In genomic region chr3:165459111-165459510, GRCh38 we compare ENCODE assay signal across 29 cellular contexts.
"Had no signal": no experiment of that assay in that cellular context is flagged by ENCODE, and none has a peak within 500 bp of the region (broad histone marks: within the 10 kb centered on the region; RNA-seq: fewer than 3 reads in every experiment).

No MANE protein-coding gene starts in this region.

- H3K36me3 Mint-ChIP-seq: activated CD8-positive, alpha-beta memory T cell treated with anti-CD3 and anti-CD28 coated beads, Interleukin-2, amount 10 ng/mL, durations not matched to agents 7 days and 5 days; activated naive CD4-positive, alpha-beta T cell treated with anti-CD3 and anti-CD28 coated beads, Interleukin-2, amount 50 U/mL, for 72 hours had no signal

- H3K4me3 ChIP-seq: ascending aorta, body of pancreas, cardiac muscle cell, SJSA1 had no signal

- H3K27ac ChIP-seq: ascending aorta, body of pancreas, cardiac muscle cell, KMS-11, RWPE1, SJSA1 had no signal

- H3K27ac Mint-ChIP-seq: activated B cell treated with CpG ODN at 0.5 μM for 24 hours; activated CD4-positive, alpha-beta T cell treated with anti-CD3 and anti-CD28 coated beads, Interleukin-2, amount 10 ng/mL, durations not matched to agents 24 days and 14 days; activated CD8-positive, alpha-beta memory T cell treated with anti-CD3 and anti-CD28 coated beads, Interleukin-2, amount 10 ng/mL, durations not matched to agents 7 days and 5 days; activated naive CD4-positive, alpha-beta T cell treated with anti-CD3 and anti-CD28 coated beads, Interleukin-2, amount 50 U/mL, for 72 hours; activated naive CD8-positive, alpha-beta T cell treated with anti-CD3 and anti-CD28 coated beads, Interleukin-2, amount 50 U/mL, for 24 hours; T-helper 2 cell treated with Interferon-gamma antibody and Interleukin-4, amounts not matched to agents 5 μg/mL and 100 μg/mL, for 36 hours had no signal

- H3K4me1 Mint-ChIP-seq: activated B cell treated with CpG ODN at 0.5 μM for 24 hours; activated CD4-positive, alpha-beta T cell treated with anti-CD3 and anti-CD28 coated beads, Interleukin-2, amount 10 ng/mL, durations not matched to agents 24 days and 14 days; activated CD8-positive, alpha-beta memory T cell treated with anti-CD3 and anti-CD28 coated beads, Interleukin-2, amount 10 ng/mL, durations not matched to agents 7 days and 5 days; activated naive CD8-positive, alpha-beta T cell treated with anti-CD3 and anti-CD28 coated beads, Interleukin-2, amount 50 U/mL, for 24 hours had no signal

- H3K9me3 Mint-ChIP-seq: activated CD4-positive, alpha-beta T cell treated with anti-CD3 and anti-CD28 coated beads, Interleukin-2, amount 10 ng/mL, durations not matched to agents 24 days and 14 days had no signal

- DNase-seq: activated B cell treated with CpG ODN at 0.5 μM for 24 hours; activated CD4-positive, alpha-beta T cell treated with anti-CD3 and anti-CD28 coated beads for 1 hour; activated CD4-positive, alpha-beta T cell treated with anti-CD3 and anti-CD28 coated beads, Interleukin-2, amount 10 ng/mL, durations not matched to agents 24 days and 14 days; activated CD4-positive, alpha-beta T cell treated with anti-CD3 and anti-CD28 coated beads, Interleukin-2, amount 50 U/mL, for 48 hours; activated CD8-positive, alpha-beta memory T cell treated with anti-CD3 and anti-CD28 coated beads, Interleukin-2, amount 10 ng/mL, durations not matched to agents 7 days and 5 days; activated effector memory CD4-positive, alpha-beta T cell treated with anti-CD3 and anti-CD28 coated beads, Interleukin-2, amount 50 U/mL, for 16 hours; activated naive CD4-positive, alpha-beta T cell treated with Interleukin-2 at 50 U/mL for 16 hours; activated naive CD8-positive, alpha-beta T cell treated with anti-CD3 and anti-CD28 coated beads, Interleukin-2, amount 50 U/mL, for 24 hours; activated T-cell treated with anti-CD3 and anti-CD28 coated beads, Interleukin-2, amount 50 U/mL, for 4 hours; amniotic stem cell; body of pancreas; MV-4-11; NCI-H1092 treated with DMSO at 0.1 percent for 48 hours; NCI-H1417 treated with DMSO at 0.1 percent for 48 hours; NCI-H1694; NCI-H2029; NCI-H2107; NCI-H2171 treated with DMSO at 0.1 percent for 48 hours; NCI-H226; NCI-H526; SHP77; SW 1271 had no signal

- H3K27me3 Mint-ChIP-seq: activated B cell treated with CpG ODN at 0.5 μM for 24 hours; activated CD4-positive, alpha-beta T cell treated with anti-CD3 and anti-CD28 coated beads, Interleukin-2, amount 10 ng/mL, durations not matched to agents 24 days and 14 days; activated CD8-positive, alpha-beta memory T cell treated with anti-CD3 and anti-CD28 coated beads, Interleukin-2, amount 10 ng/mL, durations not matched to agents 7 days and 5 days; activated naive CD8-positive, alpha-beta T cell treated with anti-CD3 and anti-CD28 coated beads, Interleukin-2, amount 50 U/mL, for 24 hours had no signal

- H3K27me3 ChIP-seq: ascending aorta, body of pancreas, cardiac muscle cell, SJSA1 had no signal

- H3K4me3 Mint-ChIP-seq: activated B cell treated with CpG ODN at 0.5 μM for 24 hours; activated CD4-positive, alpha-beta T cell treated with anti-CD3 and anti-CD28 coated beads, Interleukin-2, amount 10 ng/mL, durations not matched to agents 24 days and 14 days; activated CD8-positive, alpha-beta memory T cell treated with anti-CD3 and anti-CD28 coated beads, Interleukin-2, amount 10 ng/mL, durations not matched to agents 7 days and 5 days; activated naive CD8-positive, alpha-beta T cell treated with anti-CD3 and anti-CD28 coated beads, Interleukin-2, amount 50 U/mL, for 24 hours; activated T-cell treated with anti-CD3 and anti-CD28 coated beads, Interleukin-2, amount 50 U/mL, for 4 hours; T-helper 2 cell treated with Interferon-gamma antibody and Interleukin-4, amounts not matched to agents 5 μg/mL and 100 μg/mL, for 36 hours had no signal
